In the genomic region with DNA sequence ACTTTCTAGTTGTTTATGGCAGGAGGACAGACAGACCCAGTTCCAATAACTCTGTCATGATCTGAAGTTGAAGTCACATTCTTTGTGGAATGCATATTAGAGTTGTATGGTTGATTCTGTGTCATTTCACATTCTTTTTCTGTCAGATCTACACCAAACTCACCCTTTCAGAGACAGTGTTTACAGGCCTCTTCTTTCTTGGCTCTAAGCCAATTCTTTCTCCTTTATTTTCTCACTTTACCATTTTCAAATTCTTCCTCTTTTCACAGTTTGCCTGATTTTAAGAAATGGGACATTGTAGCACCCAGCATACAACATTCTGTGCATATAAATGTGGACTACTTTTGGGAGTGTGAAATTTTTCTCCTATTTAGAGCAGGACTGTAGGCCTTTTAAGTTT, we compare ENCODE assay signal across 25 cellular contexts.
DNase-seq lines count a peak whose midpoint lies in the region; ATAC-seq and TF ChIP-seq lines count a peak whose summit lies in the region.
"Had no signal": no experiment of that assay in that cellular context is flagged by ENCODE, and none has a peak within 500 bp of the region (broad histone marks: within the 10 kb centered on the region; RNA-seq: fewer than 3 reads in every experiment).

No MANE protein-coding gene starts in this region.

- no peak for DNase-seq in RWPE2 (ENCODE audit: low spot score)
- DNase-seq in kidney glomerular epithelial cell (lab: John Stamatoyannopoulos, UW): peak; percentile 30
- DNase-seq in right atrium auricular region (ENCODE audit: low spot score): no peak
- DNase-seq in right cardiac atrium: no peak
- DNase-seq in testis: no peak
- DNase-seq in DMS79 treated with DMSO at 0.1 percent for 48 hours (lab: John Stamatoyannopoulos, UW): no peak
- DNase-seq: activated CD4-positive, alpha-beta T cell treated with anti-CD3 and anti-CD28 coated beads for 4 hours; activated T-cell treated with anti-CD3 and anti-CD28 coated beads, Interleukin-2, amount 50 U/mL, for 4 hours; effector memory CD4-positive, alpha-beta T cell; gastrocnemius medialis; H7; hippocampal formation; left ventricle myocardium inferior; naive thymus-derived CD4-positive, alpha-beta T cell; NCI-H2081 treated with DMSO at 0.1 percent for 48 hours; NCI-H524; retina; RPMI8226; stimulated activated CD4-positive, alpha-beta T cell treated with anti-CD3 and anti-CD28 coated beads, Interleukin-4, amount 100 ng/mL, for 4 hours; stimulated activated naive CD8-positive, alpha-beta T cell treated with anti-CD3 and anti-CD28 coated beads, Interleukin-15, Interleukin-2, amounts not matched to agents 100 U/mL and 50 U/mL, for 24 hours; tibial artery had no signal

- no peaks in the 10 kb centered on the region for H3F3A ChIP-seq in DOHH2 (ENCODE audit: control insufficient read depth, insufficient read depth)

- intact Hi-C loops in right cardiac atrium (cut with DNase I): no loop called here
- intact Hi-C loops in testis (cut with DNase I; ENCODE audit: low total_unique reads): no loop called here

- H3K9me2 ChIP-seq in DOHH2 (replicated peaks; ENCODE audit: control insufficient read depth, low read length): no peaks in the 10 kb centered on the region

- no peak overlapping the region for H3K27ac ChIP-seq in DOHH2 (ENCODE audit: low read depth, low read length)
- peak overlapping the region; percentile 28 for H3K27ac ChIP-seq in RWPE2 (ENCODE audit: poor library complexity, severe bottlenecking)
- no peak overlapping the region for H3K27ac ChIP-seq in right atrium auricular region
- H3K27ac ChIP-seq in right cardiac atrium (ENCODE audit: low read length): no peak overlapping the region
- H3K27ac ChIP-seq in testis: no peak overlapping the region
- H3K27ac ChIP-seq: gastrocnemius medialis, left ventricle myocardium inferior, SK-N-MC, tibial artery had no signal

- H3K27me3 ChIP-seq in DOHH2 (ENCODE audit: control insufficient read depth, low read length) (no peaks in the 10 kb centered on the region), RWPE2 (ENCODE audit: insufficient read depth, poor library complexity, severe bottlenecking) (no peaks in the 10 kb centered on the region), right atrium auricular region (no peaks in the 10 kb centered on the region), right cardiac atrium (ENCODE audit: control insufficient read depth, insufficient read depth) (no peaks in the 10 kb centered on the region), testis (no peaks in the 10 kb centered on the region)
- H3K27me3 ChIP-seq: gastrocnemius medialis, tibial artery had no signal

- H3K36me3 ChIP-seq in DOHH2 (ENCODE audit: control insufficient read depth, low read length) (no peaks in the 10 kb centered on the region), RWPE2 (ENCODE audit: low read depth) (no peaks in the 10 kb centered on the region), right atrium auricular region (no peaks in the 10 kb centered on the region), testis (ENCODE audit: low read depth, missing control alignments) (no peaks in the 10 kb centered on the region)
- H3K36me3 ChIP-seq: gastrocnemius medialis, left ventricle myocardium inferior, tibial artery had no signal

- H3K4me1 ChIP-seq in DOHH2 (ENCODE audit: control insufficient read depth, low read length): peaks cover 46% of the 10 kb centered on the region
- H3K4me1 ChIP-seq in RWPE2 (ENCODE audit: insufficient read depth, poor library complexity, severe bottlenecking): peaks cover 5% of the 10 kb centered on the region
- no peaks in the 10 kb centered on the region for H3K4me1 ChIP-seq in right atrium auricular region
- H3K4me1 ChIP-seq in right cardiac atrium (ENCODE audit: control insufficient read depth, insufficient read depth, low read length): no peaks in the 10 kb centered on the region
- H3K4me1 ChIP-seq in testis: no peaks in the 10 kb centered on the region
- H3K4me1 ChIP-seq: tibial artery had no signal

- H3K9me3 ChIP-seq in DOHH2 (ENCODE audit: control insufficient read depth, insufficient read depth, low read length): no peaks in the 10 kb centered on the region
- H3K9me3 ChIP-seq in RWPE2 (ENCODE audit: severe bottlenecking): no peaks in the 10 kb centered on the region
- H3K9me3 ChIP-seq in right atrium auricular region: peaks cover 0 to 12% of the 10 kb centered on the region in 2 donors
- H3K9me3 ChIP-seq in right cardiac atrium (ENCODE audit: control insufficient read depth, low read length): no peaks in the 10 kb centered on the region
- H3K9me3 ChIP-seq in testis: no peaks in the 10 kb centered on the region
- H3K9me3 ChIP-seq: gastrocnemius medialis, tibial artery had no signal

- no peak for TF ChIP-seq POLR2A in testis (IDR thresholded peaks at IDR 0.05)

- TF ChIP-seq CTCF in DOHH2 (IDR thresholded peaks at IDR 0.05; ENCODE audit: low read depth, low read length, poor library complexity, severe bottlenecking): no peak
- TF ChIP-seq CTCF in RWPE2 (IDR thresholded peaks at IDR 0.05; ENCODE audit: poor library complexity, severe bottlenecking): no peak
- TF ChIP-seq CTCF in right atrium auricular region (IDR thresholded peaks at IDR 0.05): no peak
- no peak for TF ChIP-seq CTCF in testis (IDR thresholded peaks at IDR 0.05)

- H3K4me2 ChIP-seq in DOHH2 (ENCODE audit: low read length): peak overlapping the region; percentile 32

- no peaks in the 10 kb centered on the region for H4K20me1 ChIP-seq in DOHH2 (ENCODE audit: control insufficient read depth, insufficient read depth, low read depth, low read length)

- H3K4me3 ChIP-seq in DOHH2 (ENCODE audit: low read length) (0 out of 2 replicates have a peak overlapping the region, but pooled peaks have one; percentile 2), RWPE2 (ENCODE audit: severe bottlenecking) (no peak overlapping the region), right atrium auricular region (no peak overlapping the region), right cardiac atrium (ENCODE audit: low read length) (no peak overlapping the region), testis (no peak overlapping the region)
- H3K4me3 ChIP-seq: gastrocnemius medialis, left ventricle myocardium inferior, SK-N-MC, tibial artery had no signal

- no peaks in the 10 kb centered on the region for H3K79me2 ChIP-seq in DOHH2 (ENCODE audit: control insufficient read depth, low read length)

- ATAC-seq in GM18867 (IDR thresholded peaks at IDR 0.05; ENCODE audit: unreplicated experiment): peak; percentile 15
- ATAC-seq in RWPE2 (ENCODE audit: low read depth): no peak
- no peak for ATAC-seq in right cardiac atrium
- ATAC-seq: activated T-cell treated with anti-CD3 and anti-CD28 coated beads, Interleukin-2, amount 50 U/mL, for 4 hours; esophagus mucosa; gastrocnemius medialis; naive thymus-derived CD4-positive, alpha-beta T cell; stimulated activated naive CD8-positive, alpha-beta T cell treated with anti-CD3 and anti-CD28 coated beads, Interleukin-15, Interleukin-2, amounts not matched to agents 100 U/mL and 50 U/mL, for 24 hours had no signal
